ENCODE assay signal across 21 cellular contexts in genomic region chr1:183226963-183227362, GRCh38. TPM values are rescaled to one million over a fixed set of nuclear protein-coding genes. Genes with fewer than 3 reads are reported as not detected.
DNase-seq lines count a peak whose midpoint lies in the region; ATAC-seq, FAIRE-seq and TF ChIP-seq lines count a peak whose summit lies in the region.
"Had no signal": no experiment of that assay in that cellular context is flagged by ENCODE, and none has a peak within 500 bp of the region (broad histone marks: within the 10 kb centered on the region; RNA-seq: fewer than 3 reads in every experiment).

No MANE protein-coding gene starts in this region.

- no peaks in the 10 kb centered on the region for H3K27me3 ChIP-seq in GM12878 (replicated peaks in 1 of 2; ENCODE audit: control insufficient read depth in 2 of 2, insufficient read depth in 2 of 2, low read length in 1 of 2)
- H3K27me3 ChIP-seq: SJSA1, uterus had no signal

- TF ChIP-seq CTCF in natural killer cell (IDR thresholded peaks at IDR 0.05) (no peak), GM12878 (IDR thresholded peaks at IDR 0.05 in 2 of 3, conservative IDR thresholded peaks at IDR 0.05 in 1 of 3; ENCODE audit: control insufficient read depth in 2 of 3, extremely low read depth in 1 of 3, insufficient read depth in 1 of 3, low read depth in 3 of 3, low read length in 3 of 3) (no peak)

- H2AFZ ChIP-seq in GM12878 (ENCODE audit: control insufficient read depth, low read depth, low read length): no peak overlapping the region

- H4K20me1 ChIP-seq in GM12878 (ENCODE audit: control insufficient read depth, insufficient read depth): no peaks in the 10 kb centered on the region

- no peak for TF ChIP-seq POLR2A in GM12878 (IDR thresholded peaks at IDR 0.05; ENCODE audit: low read depth, low read length)

- DNase-seq in natural killer cell treated with Interleukin-12 subunit alpha and Interleukin-12 subunit beta and Interleukin-15 and Interleukin-18, amount 100 ng/mL, for 72 hours (ENCODE audit: low spot score): no peak
- no peak for DNase-seq in natural killer cell
- peak; percentile 76 for DNase-seq in NCI-H2029 treated with DMSO at 0.1 percent for 48 hours (lab: John Stamatoyannopoulos, UW)
- no peak for DNase-seq in GM12878 (ENCODE audit: low read depth, low spot score)
- no peak for DNase-seq in NCI-H774 (lab: John Stamatoyannopoulos, UW)
- no peak for DNase-seq in NOMO-1 treated with DMSO at 0.1 percent for 48 hours (lab: John Stamatoyannopoulos, UW; ENCODE audit: unreplicated experiment)
- no peak for DNase-seq in NOMO-1 (lab: John Stamatoyannopoulos, UW; ENCODE audit: unreplicated experiment in 2 of 2)
- DNase-seq in T-helper 2 cell treated with Interferon-gamma antibody and Interleukin-4, amounts not matched to agents 5 μg/mL and 100 μg/mL, for 36 hours (ENCODE audit: low spot score): no peak
- DNase-seq: activated gamma-delta T cell; CD8-positive, alpha-beta memory T cell; NCI-H1048; stimulated activated CD4-positive, alpha-beta T cell treated with anti-CD3 and anti-CD28 coated beads, Interleukin-4, amount 100 ng/mL, for 1 hour; uterus had no signal

- no peaks in the 10 kb centered on the region for H3K36me3 ChIP-seq in GM12878 (ENCODE audit: control insufficient read depth in 2 of 2, insufficient read depth in 2 of 2, low read length in 1 of 2)
- H3K36me3 ChIP-seq: SJSA1, uterus had no signal

- no peaks in the 10 kb centered on the region for H3K79me2 ChIP-seq in GM12878 (ENCODE audit: control insufficient read depth, insufficient read depth, low read length)

- no TSS peak for BruUV-seq in GM12878 (replicated peaks; lab: Mats Ljungman, UMichigan)

- intact Hi-C loops in natural killer cell (cut with micrococcal nuclease): no loop called here
- intact Hi-C loops in GM12878 (cut with micrococcal nuclease; ENCODE audit: unreplicated experiment): loop anchor here (5.0 kb wide), 1 partner anchor 200 kb away; no protein-coding TSS in a partner anchor

- no peak overlapping the region for H3K9ac ChIP-seq in GM12878 (ENCODE audit: control insufficient read depth, insufficient read depth, low read length)

- peak; percentile 41 to 68 for ATAC-seq in natural killer cell treated with Interleukin-12 subunit alpha and Interleukin-12 subunit beta and Interleukin-15 and Interleukin-18, amount 100 ng/mL, for 72 hours
- ATAC-seq in natural killer cell (no peak), GM12878 (peak; percentile 18)

- in situ Hi-C loops in GM12878 (cut with MboI): loop anchor here (5.0 kb wide), 1 partner anchor 270 kb away; no protein-coding TSS in a partner anchor

- no peak overlapping the region for H3K4me3 ChIP-seq in GM12878
- H3K4me3 ChIP-seq: SJSA1, uterus had no signal

- no peak for TF ChIP-seq RAD21 in GM12878 (IDR thresholded peaks at IDR 0.05; ENCODE audit: insufficient read depth, low read depth, low read length)

- H3K9me3 ChIP-seq in GM12878 (replicated peaks; ENCODE audit: control insufficient read depth, insufficient read depth, low read length): no peaks in the 10 kb centered on the region
- H3K9me3 ChIP-seq: SJSA1, uterus had no signal

- CTCF ChIA-PET in GM12878 (lab: Yijun Ruan, JAX): interaction anchor here (0.6 to 9.8 kb wide), 27 partner anchors 9 to 270 kb away, joined by 3 to 126 read pairs (median 6); no protein-coding TSS in a partner anchor

- H3K27ac ChIP-seq in GM12878 (ENCODE audit: control insufficient read depth, insufficient read depth): no peak overlapping the region
- H3K27ac ChIP-seq: SJSA1, uterus had no signal

- RAD21 ChIA-PET in GM12878 (lab: Charles Lee; ENCODE audit: unreplicated experiment): interaction anchor here (1.0 to 4.0 kb wide), 17 partner anchors 11 to 266 kb away, joined by 3 to 52 read pairs (median 4); no protein-coding TSS in a partner anchor

- POLR2A ChIA-PET in GM12878 (lab: Charles Lee): interaction anchor here (1.0 to 1.7 kb wide), 2 partner anchors 264 kb away, joined by 3 read pairs; no protein-coding TSS in a partner anchor

- SMC1A ChIA-PET in GM12878 (lab: Charles Lee; ENCODE audit: uncharacterized antibody, unreplicated experiment): interaction anchor here (0.6 to 7.2 kb wide), 17 partner anchors 11 to 327 kb away, joined by 3 to 66 read pairs (median 4); no protein-coding TSS in a partner anchor

- no peak for TF ChIP-seq EP300 in GM12878 (IDR thresholded peaks at IDR 0.05; ENCODE audit: borderline replicate concordance in 1 of 2, control insufficient read depth in 1 of 2, low read depth in 2 of 2, low read length in 2 of 2)

- H3K27me3 Mint-ChIP-seq in natural killer cell treated with Interleukin-12 subunit alpha and Interleukin-12 subunit beta and Interleukin-15 and Interleukin-18, amount 100 ng/mL, for 72 hours: peaks cover 0 to 6% of the 10 kb centered on the region in 2 donors
- H3K27me3 Mint-ChIP-seq in natural killer cell (ENCODE audit: low read depth in 2 of 2): peaks cover 6 to 7% of the 10 kb centered on the region in 2 donors
- peaks cover 2% of the 10 kb centered on the region for H3K27me3 Mint-ChIP-seq in T-helper 2 cell treated with Interferon-gamma antibody and Interleukin-4, amounts not matched to agents 5 μg/mL and 100 μg/mL, for 36 hours (ENCODE audit: low read depth)

- no peaks in the 10 kb centered on the region for H3K9me3 Mint-ChIP-seq in natural killer cell treated with Interleukin-12 subunit alpha and Interleukin-12 subunit beta and Interleukin-15 and Interleukin-18, amount 100 ng/mL, for 72 hours
- no peaks in the 10 kb centered on the region for H3K9me3 Mint-ChIP-seq in natural killer cell
- H3K9me3 Mint-ChIP-seq in T-helper 2 cell treated with Interferon-gamma antibody and Interleukin-4, amounts not matched to agents 5 μg/mL and 100 μg/mL, for 36 hours: no peaks in the 10 kb centered on the region
- H3K9me3 Mint-ChIP-seq: CD8-positive, alpha-beta memory T cell; IgD-negative memory B cell; memory B cell; nephron had no signal

- H3K4me2 ChIP-seq in GM12878 (ENCODE audit: control insufficient read depth, insufficient read depth): no peak overlapping the region

- peaks cover 6% of the 10 kb centered on the region; the same call in 1 of the 2 replicates for H3K4me1 ChIP-seq in GM12878 (ENCODE audit: control insufficient read depth, insufficient read depth, low read length)
- H3K4me1 ChIP-seq: SJSA1, uterus had no signal

- peaks cover 6 to 7% of the 10 kb centered on the region in 2 donors for H3K4me1 Mint-ChIP-seq in natural killer cell treated with Interleukin-12 subunit alpha and Interleukin-12 subunit beta and Interleukin-15 and Interleukin-18, amount 100 ng/mL, for 72 hours (ENCODE audit: low read depth in 2 of 2)
- H3K4me1 Mint-ChIP-seq in natural killer cell: no peaks in the 10 kb centered on the region
- peaks cover 5% of the 10 kb centered on the region for H3K4me1 Mint-ChIP-seq in T-helper 2 cell treated with Interferon-gamma antibody and Interleukin-4, amounts not matched to agents 5 μg/mL and 100 μg/mL, for 36 hours (ENCODE audit: low read depth)
- H3K4me1 Mint-ChIP-seq: CD8-positive, alpha-beta memory T cell had no signal

- H3K36me3 Mint-ChIP-seq in natural killer cell treated with Interleukin-12 subunit alpha and Interleukin-12 subunit beta and Interleukin-15 and Interleukin-18, amount 100 ng/mL, for 72 hours: no peaks in the 10 kb centered on the region
- H3K36me3 Mint-ChIP-seq in natural killer cell: no peaks in the 10 kb centered on the region
- H3K36me3 Mint-ChIP-seq in T-helper 2 cell treated with Interferon-gamma antibody and Interleukin-4, amounts not matched to agents 5 μg/mL and 100 μg/mL, for 36 hours (ENCODE audit: low read depth): no peaks in the 10 kb centered on the region
- H3K36me3 Mint-ChIP-seq: CD8-positive, alpha-beta memory T cell; IgD-negative memory B cell; memory B cell had no signal

- H3K27ac Mint-ChIP-seq in natural killer cell treated with Interleukin-12 subunit alpha and Interleukin-12 subunit beta and Interleukin-15 and Interleukin-18, amount 100 ng/mL, for 72 hours: no peak overlapping the region
- no peak overlapping the region for H3K27ac Mint-ChIP-seq in natural killer cell
- no peak overlapping the region for H3K27ac Mint-ChIP-seq in T-helper 2 cell treated with Interferon-gamma antibody and Interleukin-4, amounts not matched to agents 5 μg/mL and 100 μg/mL, for 36 hours
- H3K27ac Mint-ChIP-seq: CD8-positive, alpha-beta memory T cell; IgD-negative memory B cell; memory B cell; nephron had no signal

- peak overlapping the region; percentile 1 for H3K4me3 Mint-ChIP-seq in natural killer cell treated with Interleukin-12 subunit alpha and Interleukin-12 subunit beta and Interleukin-15 and Interleukin-18, amount 100 ng/mL, for 72 hours
- H3K4me3 Mint-ChIP-seq in natural killer cell: no peak overlapping the region
- no peak overlapping the region for H3K4me3 Mint-ChIP-seq in T-helper 2 cell treated with Interferon-gamma antibody and Interleukin-4, amounts not matched to agents 5 μg/mL and 100 μg/mL, for 36 hours
- H3K4me3 Mint-ChIP-seq: CD8-positive, alpha-beta memory T cell; IgD-negative memory B cell; memory B cell; nephron had no signal

- FAIRE-seq in GM12878 (lab: Jason Lieb, UNC): no peak
- FAIRE-seq: astrocyte, endometrium, H54 had no signal

- 1% methylated on average over 4 of the region's 4 CpGs for WGBS in GM12878 (ENCODE audit: insufficient coverage, insufficient replicate concordance, low lambda C conversion rate, missing lambda C conversion rate)

TF ChIP-seq in GM12878, 131 proteins besides CTCF, POLR2A, EP300 and RAD21 (continues in another document):
- TF ChIP-seq TCF7 (IDR thresholded peaks at IDR 0.05; ENCODE audit: borderline replicate concordance): peak; percentile 85

RNA-seq across cellular contexts. Expression of gene LAMC2, which starts 40.9 kb away (rescaled TPM):
- total RNA-seq in natural killer cell treated with Interleukin-12 subunit alpha and Interleukin-12 subunit beta and Interleukin-15 and Interleukin-18, amount 100 ng/mL, for 72 hours: not detected
- total RNA-seq in natural killer cell (not detected), GM12878 (2014; rRNA removed) (0.85 and 0.98 TPM in 2 replicates), GM12878 (2014; rRNA removed; fragmentation: Illumina TruSeq; extraction: Trizol) (1.1 and 1.2 TPM in 2 replicates), GM12878 (2021) (1.1 and 1.5 TPM in 2 replicates)
- 0.33 and 0.44 TPM in 2 replicates for total RNA-seq in GM12878 (2013; cell fraction: nucleolus; rRNA removed)
- polyA plus RNA-seq in GM12878 (2011; ENCODE audit: low read depth): 0.08 TPM
- polyA plus RNA-seq in GM12878 (2011; rRNA removed) (0.17 and 0.27 TPM in 2 replicates), GM12878 (2014; fragmentation: Illumina TruSeq; extraction: Trizol) (0.78 and 0.93 TPM in 2 replicates), GM12878 (2014; fragmentation: Nextera tagmentation; extraction: Ambion mirVana) (under 1 TPM; 0.77 to 0.93 TPM), GM12878 (2014; rRNA removed) (0.74 and 0.92 TPM in 2 replicates), GM12878 (2016; fragmentation: Nextera tagmentation; extraction: Ambion mirVana) (1 to 10 TPM in 1 of 2 experiments, under 1 TPM in 1; 0.82 to 1.1 TPM)
- polyA plus RNA-seq in GM12878 (2011; cell fraction: cytosol; rRNA removed): 0.06 and 0.10 TPM in 2 replicates
- 0.06 and 0.10 TPM in 2 replicates for polyA plus RNA-seq in GM12878 (2011; cell fraction: nucleus; rRNA removed)
- polyA plus RNA-seq in GM12878 (2012): 0.13 and 0.14 TPM in 2 replicates
- 0.21 and 0.29 TPM in 2 replicates for polyA minus RNA-seq in GM12878 (2011; rRNA and poly(A)+ RNA removed)
- 0.27 TPM in 1 of 2 replicates, not detected in the other for polyA minus RNA-seq in GM12878 (2011; cell fraction: cytosol; rRNA and poly(A)+ RNA removed)
- under 0.01 and 0.10 TPM in 2 replicates for polyA minus RNA-seq in GM12878 (2011; cell fraction: nucleus; rRNA and poly(A)+ RNA removed)
- total RNA-seq: CD8-positive, alpha-beta memory T cell; T-helper 2 cell treated with Interferon-gamma antibody and Interleukin-4, amounts not matched to agents 100 ng/mL and 5 ng/mL, for 36 hours had no signal
- polyA plus RNA-seq: CD8-positive, alpha-beta memory T cell; IgD-negative memory B cell had no signal

Comparison
In these comparisons a context has a peak if more than half of its experiments do, and no peak if none do; other contexts are left out.
1. ATAC-seq: peak in natural killer cell treated with Interleukin-12 subunit alpha and Interleukin-12 subunit beta and Interleukin-15 and Interleukin-18, amount 100 ng/mL, for 72 hours (2 of 2) and GM12878 (single experiment); none in natural killer cell (0 of 3).